ENCODE assay signal across 2 cellular contexts in the genomic region with DNA sequence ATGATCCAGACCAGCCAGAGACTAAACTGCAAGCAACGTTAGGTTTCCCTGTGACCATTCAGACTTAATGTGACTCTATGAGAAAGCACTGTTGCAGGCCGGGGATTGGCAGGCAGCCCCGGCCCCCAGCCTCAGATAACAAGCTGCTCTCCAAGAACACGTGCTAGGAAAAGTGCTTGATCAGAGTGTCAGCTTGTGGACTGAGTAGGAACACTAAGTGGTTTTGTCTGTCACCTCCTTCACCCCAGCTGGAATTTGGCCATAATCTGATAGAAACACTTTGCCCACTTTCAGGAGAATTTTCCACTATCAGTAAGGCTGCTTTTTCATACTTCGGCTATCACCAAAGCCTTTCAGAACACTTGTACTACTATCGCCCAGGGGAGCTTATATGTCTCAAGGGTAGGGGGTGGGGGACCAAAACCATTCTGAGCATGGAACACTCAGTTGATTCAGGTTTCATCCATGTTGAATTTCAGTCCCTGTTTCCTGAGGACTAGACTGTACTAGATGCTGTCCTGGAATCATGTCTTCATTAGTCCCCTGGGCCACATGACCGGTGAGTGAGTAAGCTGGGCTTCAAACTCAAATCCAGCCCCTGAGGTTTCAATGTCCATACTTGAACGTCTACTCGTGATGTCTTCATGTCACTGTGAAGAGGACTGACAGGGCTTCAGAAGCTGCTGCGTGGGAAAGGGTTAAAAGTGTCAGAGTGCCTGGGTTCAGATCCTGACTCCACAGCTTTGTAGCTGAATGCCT.
TF ChIP-seq lines count a peak whose summit lies in the region.

No MANE protein-coding gene starts in this region.

TF ChIP-seq in GM23338, 12 proteins besides CTCF, POLR2A, EP300 and RAD21 (continues in another document):
- TF ChIP-seq ZNF331 (CRISPR knock-in tag; IDR thresholded peaks at IDR 0.05; ENCODE audit: low read depth) (no peak), EZH2 (IDR thresholded peaks at IDR 0.05; ENCODE audit: low read depth, unreplicated experiment) (no peak), CREB1 (CRISPR knock-in tag; IDR thresholded peaks at IDR 0.05; ENCODE audit: low read depth) (no peak), ZNF114 (CRISPR knock-in tag; IDR thresholded peaks at IDR 0.05) (no peak)
- TF ChIP-seq, protein P1, sequence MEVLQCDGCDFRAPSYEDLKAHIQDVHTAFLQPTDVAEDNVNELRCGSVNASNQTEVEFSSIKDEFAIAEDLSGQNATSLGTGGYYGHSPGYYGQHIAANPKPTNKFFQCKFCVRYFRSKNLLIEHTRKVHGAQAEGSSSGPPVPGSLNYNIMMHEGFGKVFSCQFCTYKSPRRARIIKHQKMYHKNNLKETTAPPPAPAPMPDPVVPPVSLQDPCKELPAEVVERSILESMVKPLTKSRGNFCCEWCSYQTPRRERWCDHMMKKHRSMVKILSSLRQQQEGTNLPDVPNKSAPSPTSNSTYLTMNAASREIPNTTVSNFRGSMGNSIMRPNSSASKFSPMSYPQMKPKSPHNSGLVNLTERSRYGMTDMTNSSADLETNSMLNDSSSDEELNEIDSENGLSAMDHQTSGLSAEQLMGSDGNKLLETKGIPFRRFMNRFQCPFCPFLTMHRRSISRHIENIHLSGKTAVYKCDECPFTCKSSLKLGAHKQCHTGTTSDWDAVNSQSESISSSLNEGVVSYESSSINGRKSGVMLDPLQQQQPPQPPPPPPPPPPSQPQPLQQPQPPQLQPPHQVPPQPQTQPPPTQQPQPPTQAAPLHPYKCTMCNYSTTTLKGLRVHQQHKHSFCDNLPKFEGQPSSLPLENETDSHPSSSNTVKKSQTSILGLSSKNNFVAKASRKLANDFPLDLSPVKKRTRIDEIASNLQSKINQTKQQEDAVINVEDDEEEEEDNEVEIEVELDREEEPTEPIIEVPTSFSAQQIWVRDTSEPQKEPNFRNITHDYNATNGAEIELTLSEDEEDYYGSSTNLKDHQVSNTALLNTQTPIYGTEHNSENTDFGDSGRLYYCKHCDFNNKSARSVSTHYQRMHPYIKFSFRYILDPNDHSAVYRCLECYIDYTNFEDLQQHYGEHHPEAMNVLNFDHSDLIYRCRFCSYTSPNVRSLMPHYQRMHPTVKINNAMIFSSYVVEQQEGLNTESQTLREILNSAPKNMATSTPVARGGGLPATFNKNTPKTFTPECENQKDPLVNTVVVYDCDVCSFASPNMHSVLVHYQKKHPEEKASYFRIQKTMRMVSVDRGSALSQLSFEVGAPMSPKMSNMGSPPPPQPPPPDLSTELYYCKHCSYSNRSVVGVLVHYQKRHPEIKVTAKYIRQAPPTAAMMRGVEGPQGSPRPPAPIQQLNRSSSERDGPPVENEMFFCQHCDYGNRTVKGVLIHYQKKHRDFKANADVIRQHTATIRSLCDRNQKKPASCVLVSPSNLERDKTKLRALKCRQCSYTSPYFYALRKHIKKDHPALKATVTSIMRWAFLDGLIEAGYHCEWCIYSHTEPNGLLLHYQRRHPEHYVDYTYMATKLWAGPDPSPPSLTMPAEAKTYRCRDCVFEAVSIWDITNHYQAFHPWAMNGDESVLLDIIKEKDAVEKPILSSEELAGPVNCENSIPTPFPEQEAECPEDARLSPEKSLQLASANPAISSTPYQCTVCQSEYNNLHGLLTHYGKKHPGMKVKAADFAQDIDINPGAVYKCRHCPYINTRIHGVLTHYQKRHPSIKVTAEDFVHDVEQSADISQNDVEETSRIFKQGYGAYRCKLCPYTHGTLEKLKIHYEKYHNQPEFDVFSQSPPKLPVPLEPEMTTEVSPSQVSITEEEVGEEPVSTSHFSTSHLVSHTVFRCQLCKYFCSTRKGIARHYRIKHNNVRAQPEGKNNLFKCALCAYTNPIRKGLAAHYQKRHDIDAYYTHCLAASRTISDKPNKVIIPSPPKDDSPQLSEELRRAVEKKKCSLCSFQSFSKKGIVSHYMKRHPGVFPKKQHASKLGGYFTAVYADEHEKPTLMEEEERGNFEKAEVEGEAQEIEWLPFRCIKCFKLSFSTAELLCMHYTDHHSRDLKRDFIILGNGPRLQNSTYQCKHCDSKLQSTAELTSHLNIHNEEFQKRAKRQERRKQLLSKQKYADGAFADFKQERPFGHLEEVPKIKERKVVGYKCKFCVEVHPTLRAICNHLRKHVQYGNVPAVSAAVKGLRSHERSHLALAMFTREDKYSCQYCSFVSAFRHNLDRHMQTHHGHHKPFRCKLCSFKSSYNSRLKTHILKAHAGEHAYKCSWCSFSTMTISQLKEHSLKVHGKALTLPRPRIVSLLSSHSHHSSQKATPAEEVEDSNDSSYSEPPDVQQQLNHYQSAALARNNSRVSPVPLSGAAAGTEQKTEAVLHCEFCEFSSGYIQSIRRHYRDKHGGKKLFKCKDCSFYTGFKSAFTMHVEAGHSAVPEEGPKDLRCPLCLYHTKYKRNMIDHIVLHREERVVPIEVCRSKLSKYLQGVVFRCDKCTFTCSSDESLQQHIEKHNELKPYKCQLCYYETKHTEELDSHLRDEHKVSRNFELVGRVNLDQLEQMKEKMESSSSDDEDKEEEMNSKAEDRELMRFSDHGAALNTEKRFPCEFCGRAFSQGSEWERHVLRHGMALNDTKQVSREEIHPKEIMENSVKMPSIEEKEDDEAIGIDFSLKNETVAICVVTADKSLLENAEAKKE (CRISPR knock-in tag; IDR thresholded peaks at IDR 0.05): no peak
- TF ChIP-seq, protein P2, sequence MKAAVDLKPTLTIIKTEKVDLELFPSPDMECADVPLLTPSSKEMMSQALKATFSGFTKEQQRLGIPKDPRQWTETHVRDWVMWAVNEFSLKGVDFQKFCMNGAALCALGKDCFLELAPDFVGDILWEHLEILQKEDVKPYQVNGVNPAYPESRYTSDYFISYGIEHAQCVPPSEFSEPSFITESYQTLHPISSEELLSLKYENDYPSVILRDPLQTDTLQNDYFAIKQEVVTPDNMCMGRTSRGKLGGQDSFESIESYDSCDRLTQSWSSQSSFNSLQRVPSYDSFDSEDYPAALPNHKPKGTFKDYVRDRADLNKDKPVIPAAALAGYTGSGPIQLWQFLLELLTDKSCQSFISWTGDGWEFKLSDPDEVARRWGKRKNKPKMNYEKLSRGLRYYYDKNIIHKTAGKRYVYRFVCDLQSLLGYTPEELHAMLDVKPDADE (IDR thresholded peaks at IDR 0.05): no peak
- TF ChIP-seq, protein P3, sequence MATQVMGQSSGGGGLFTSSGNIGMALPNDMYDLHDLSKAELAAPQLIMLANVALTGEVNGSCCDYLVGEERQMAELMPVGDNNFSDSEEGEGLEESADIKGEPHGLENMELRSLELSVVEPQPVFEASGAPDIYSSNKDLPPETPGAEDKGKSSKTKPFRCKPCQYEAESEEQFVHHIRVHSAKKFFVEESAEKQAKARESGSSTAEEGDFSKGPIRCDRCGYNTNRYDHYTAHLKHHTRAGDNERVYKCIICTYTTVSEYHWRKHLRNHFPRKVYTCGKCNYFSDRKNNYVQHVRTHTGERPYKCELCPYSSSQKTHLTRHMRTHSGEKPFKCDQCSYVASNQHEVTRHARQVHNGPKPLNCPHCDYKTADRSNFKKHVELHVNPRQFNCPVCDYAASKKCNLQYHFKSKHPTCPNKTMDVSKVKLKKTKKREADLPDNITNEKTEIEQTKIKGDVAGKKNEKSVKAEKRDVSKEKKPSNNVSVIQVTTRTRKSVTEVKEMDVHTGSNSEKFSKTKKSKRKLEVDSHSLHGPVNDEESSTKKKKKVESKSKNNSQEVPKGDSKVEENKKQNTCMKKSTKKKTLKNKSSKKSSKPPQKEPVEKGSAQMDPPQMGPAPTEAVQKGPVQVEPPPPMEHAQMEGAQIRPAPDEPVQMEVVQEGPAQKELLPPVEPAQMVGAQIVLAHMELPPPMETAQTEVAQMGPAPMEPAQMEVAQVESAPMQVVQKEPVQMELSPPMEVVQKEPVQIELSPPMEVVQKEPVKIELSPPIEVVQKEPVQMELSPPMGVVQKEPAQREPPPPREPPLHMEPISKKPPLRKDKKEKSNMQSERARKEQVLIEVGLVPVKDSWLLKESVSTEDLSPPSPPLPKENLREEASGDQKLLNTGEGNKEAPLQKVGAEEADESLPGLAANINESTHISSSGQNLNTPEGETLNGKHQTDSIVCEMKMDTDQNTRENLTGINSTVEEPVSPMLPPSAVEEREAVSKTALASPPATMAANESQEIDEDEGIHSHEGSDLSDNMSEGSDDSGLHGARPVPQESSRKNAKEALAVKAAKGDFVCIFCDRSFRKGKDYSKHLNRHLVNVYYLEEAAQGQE (IDR thresholded peaks at IDR 0.05; ENCODE audit: unreplicated experiment): no peak

TF ChIP-seq in H1, 55 proteins besides CTCF, POLR2A, EP300 and RAD21:
- TF ChIP-seq CHD1 (IDR thresholded peaks at IDR 0.05; ENCODE audit: low read depth, low read length): no peak
- no peak for TF ChIP-seq NRF1 (IDR thresholded peaks at IDR 0.05; ENCODE audit: low read depth, low read length)
- TF ChIP-seq CEBPB (IDR thresholded peaks at IDR 0.05; ENCODE audit: low read depth, low read length): no peak
- no peak for TF ChIP-seq BACH1 (IDR thresholded peaks at IDR 0.05; ENCODE audit: low read length)
- no peak for TF ChIP-seq CREB1 (IDR thresholded peaks at IDR 0.05)
- no peak for TF ChIP-seq KDM1A (IDR thresholded peaks at IDR 0.05; ENCODE audit: borderline replicate concordance, low read length)
- TF ChIP-seq, protein P4, sequence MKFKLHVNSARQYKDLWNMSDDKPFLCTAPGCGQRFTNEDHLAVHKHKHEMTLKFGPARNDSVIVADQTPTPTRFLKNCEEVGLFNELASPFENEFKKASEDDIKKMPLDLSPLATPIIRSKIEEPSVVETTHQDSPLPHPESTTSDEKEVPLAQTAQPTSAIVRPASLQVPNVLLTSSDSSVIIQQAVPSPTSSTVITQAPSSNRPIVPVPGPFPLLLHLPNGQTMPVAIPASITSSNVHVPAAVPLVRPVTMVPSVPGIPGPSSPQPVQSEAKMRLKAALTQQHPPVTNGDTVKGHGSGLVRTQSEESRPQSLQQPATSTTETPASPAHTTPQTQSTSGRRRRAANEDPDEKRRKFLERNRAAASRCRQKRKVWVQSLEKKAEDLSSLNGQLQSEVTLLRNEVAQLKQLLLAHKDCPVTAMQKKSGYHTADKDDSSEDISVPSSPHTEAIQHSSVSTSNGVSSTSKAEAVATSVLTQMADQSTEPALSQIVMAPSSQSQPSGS (IDR thresholded peaks at IDR 0.05; ENCODE audit: low read length): no peak
